In genomic region chr12:32293808-32294419, GRCh38 we compare ENCODE assay signal across 16 cellular contexts.
A peak's percentile ranks its signal among the peaks of the same experiment; 100 is the strongest.
DNase-seq lines count a peak whose midpoint lies in the region; ATAC-seq and TF ChIP-seq lines count a peak whose summit lies in the region.
"Had no signal": no experiment of that assay in that cellular context is flagged by ENCODE, and none has a peak within 500 bp of the region (broad histone marks: within the 10 kb centered on the region; RNA-seq: fewer than 3 reads in every experiment).

No MANE protein-coding gene starts in this region.

- H3K79me1 ChIP-seq in H9 (ENCODE audit: insufficient read depth, low read depth, low read length, poor library complexity, severe bottlenecking), result peaks cover 5% of the 10 kb centered on the region

- H3K4me3 Mint-ChIP-seq in H9, result no peak overlapping the region
- H3K4me3 Mint-ChIP-seq: CD4-positive, CD25-positive, alpha-beta regulatory T cell had no signal

- H2AFZ ChIP-seq in H9 (ENCODE audit: low read length) (no peak overlapping the region), PC-3 (ENCODE audit: low read length) (no peak overlapping the region)

- H3K9ac ChIP-seq in H9 (ENCODE audit: extremely low read depth, insufficient read length, low read length) (no peak overlapping the region), PC-3 (ENCODE audit: low read length) (no peak overlapping the region)

- no peak overlapping the region for H2BK120ac ChIP-seq in H9 (ENCODE audit: low read depth, low read length, poor library complexity, severe bottlenecking)

- H2BK20ac ChIP-seq in H9 (ENCODE audit: low read depth, low read length, poor library complexity, severe bottlenecking), result no peak overlapping the region

- no peaks in the 10 kb centered on the region for H3K23me2 ChIP-seq in H9 (ENCODE audit: insufficient read length, low read depth, low read length, poor library complexity, severe bottlenecking)

- ATAC-seq in PC-3, result no peak

- no peak overlapping the region for H4K91ac ChIP-seq in H9 (ENCODE audit: insufficient read length, low read depth, low read length)

- no peak overlapping the region for H2BK12ac ChIP-seq in H9 (ENCODE audit: insufficient read length, low read depth, low read length)

- H3K4me3 ChIP-seq in PC-3 (ENCODE audit: low read length) (no peak overlapping the region), fibroblast of the aortic adventitia (ENCODE audit: low read depth, low read length) (no peak overlapping the region), breast epithelium (no peak overlapping the region)
- H3K4me3 ChIP-seq: SJSA1 had no signal

- DNase-seq in H9 (no peak), PC-3 (no peak), fibroblast of the aortic adventitia (ENCODE audit: low read depth) (no peak), NCI-H146 treated with DMSO at 0.1 percent for 48 hours (lab: John Stamatoyannopoulos, UW; ENCODE audit: unreplicated experiment) (no peak), cerebellum (ENCODE audit: low spot score) (no peak), breast epithelium (ENCODE audit: low spot score in 2 of 2) (no peak), KBM-7 (no peak)
- DNase-seq: CD4-positive, CD25-positive, alpha-beta regulatory T cell; DMS53; Kasumi-1; NCI-H1105; NCI-H1694 treated with DMSO at 0.1 percent for 48 hours; NCI-H2107; NCI-H446; NCI-H748 treated with DMSO at 0.1 percent for 48 hours had no signal

- H3F3A ChIP-seq in PC-3 (ENCODE audit: low read length, unreplicated experiment), result no peaks in the 10 kb centered on the region

- H3K4me1 ChIP-seq in H9 (ENCODE audit: insufficient read depth, low read length) (peaks cover 6% of the 10 kb centered on the region; the same call in 1 of the 2 replicates), PC-3 (ENCODE audit: insufficient read depth, low read length) (peaks cover 6% of the 10 kb centered on the region), breast epithelium (no peaks in the 10 kb centered on the region)
- H3K4me1 ChIP-seq: SJSA1 had no signal

- peaks cover 0 to 4% of the 10 kb centered on the region in 2 experiments; a peak in 2 of 5 replicates for H3K9me3 Mint-ChIP-seq in H9
- H3K9me3 Mint-ChIP-seq: CD4-positive, CD25-positive, alpha-beta regulatory T cell had no signal

- H3K9me3 ChIP-seq in H9 (ENCODE audit: control insufficient read depth, low read depth, low read length) (no peaks in the 10 kb centered on the region), PC-3 (ENCODE audit: low read length) (no peaks in the 10 kb centered on the region), breast epithelium (no peaks in the 10 kb centered on the region)
- H3K9me3 ChIP-seq: SJSA1 had no signal

- H4K5ac ChIP-seq in H9 (ENCODE audit: insufficient read length, low read depth, low read length), result no peak overlapping the region

- no peak overlapping the region for H2BK5ac ChIP-seq in H9 (ENCODE audit: insufficient read length, low read length)

- intact Hi-C loops in PC-3 (cut with micrococcal nuclease) (no loop called here), breast epithelium (cut with DNase I; ENCODE audit: low total_unique reads) (no loop called here)

- H3K9me2 ChIP-seq in PC-3 (replicated peaks; ENCODE audit: low read length), result no peaks in the 10 kb centered on the region

- H3K4me2 ChIP-seq in H9 (ENCODE audit: insufficient read depth, insufficient read length, low read length) (no peak overlapping the region), PC-3 (ENCODE audit: low read length) (no peak overlapping the region)

- no peak overlapping the region for H3K14ac ChIP-seq in H9 (ENCODE audit: insufficient read depth, low read length)

- H2BK15ac ChIP-seq in H9 (ENCODE audit: low read depth, low read length), result no peak overlapping the region

- POLR2A ChIA-PET in PC-3 (lab: Charles Lee; ENCODE audit: unreplicated experiment), result no interaction called here

- H3K4me1 Mint-ChIP-seq in H9, result peaks cover 13% of the 10 kb centered on the region in 2 experiments

- H3K23ac ChIP-seq in H9 (ENCODE audit: insufficient read length, low read depth, low read length), result no peak overlapping the region

- peaks cover 6 to 34% (median 19%) of the 10 kb centered on the region in 3 experiments; a peak in 5 of 7 replicates for H3K36me3 Mint-ChIP-seq in H9 (ENCODE audit: insufficient read depth in 1 of 3, low read depth in 3 of 3)

- in situ Hi-C loops in KBM-7 (cut with MboI; ENCODE audit: low pct_unique_long_range_greater_than_20kb, low sequenced_read_pairs), result loop anchor here (25.0 kb wide), 1 partner anchor 632 kb away; the partner anchor contains the start of gene ETFBKMT

- no TSS peak for BruUV-seq in PC-3 (replicated peaks; lab: Mats Ljungman, UMichigan)

- WGBS in H9 (ENCODE audit: extremely low coverage, insufficient read length, low lambda C conversion rate), result no CpG with 5 or more reads among the region's 6 CpGs

- H3K27ac Mint-ChIP-seq in H9, result peak overlapping the region in 1 of 3 experiments; percentile 58; a peak in 1 of 7 replicates
- H3K27ac Mint-ChIP-seq: CD4-positive, CD25-positive, alpha-beta regulatory T cell had no signal

- no peak overlapping the region for H3K56ac ChIP-seq in H9 (ENCODE audit: insufficient read length, low read depth, low read length)

- H3K79me2 ChIP-seq in H9 (ENCODE audit: insufficient read depth, low read length) (0 out of 2 replicates have a peak, but pooled peaks cover 1% of the 10 kb centered on the region), PC-3 (ENCODE audit: low read length) (no peaks in the 10 kb centered on the region)

- CTCF ChIA-PET in PC-3 (lab: Charles Lee), result no interaction called here

- no peak overlapping the region for H3K18ac ChIP-seq in H9 (ENCODE audit: insufficient read length, low read depth, low read length)

- no peak overlapping the region for H3K4ac ChIP-seq in H9 (ENCODE audit: low read depth, low read length)

- no peak overlapping the region for H4K8ac ChIP-seq in H9 (replicated peaks; ENCODE audit: insufficient read length, low read depth, low read length)

- no peak overlapping the region for H2AK5ac ChIP-seq in H9 (ENCODE audit: insufficient read length, low read length)

- H3K36me3 ChIP-seq in PC-3 (ENCODE audit: low read depth, low read length), result no peaks in the 10 kb centered on the region
- H3K36me3 ChIP-seq in breast epithelium, result no peaks in the 10 kb centered on the region
- H3K36me3 ChIP-seq: SJSA1 had no signal

- H3K27me3 ChIP-seq in H9 (ENCODE audit: insufficient read depth, low read length), result no peaks in the 10 kb centered on the region
- no peaks in the 10 kb centered on the region for H3K27me3 ChIP-seq in PC-3 (ENCODE audit: low read length)
- H3K27me3 ChIP-seq in breast epithelium, result no peaks in the 10 kb centered on the region
- H3K27me3 ChIP-seq: SJSA1 had no signal

- no peak overlapping the region for H3T11ph ChIP-seq in H9 (ENCODE audit: low read length)

- H3K27ac ChIP-seq in H9 (ENCODE audit: insufficient read length, low read depth, low read length) (no peak overlapping the region), PC-3 (ENCODE audit: low read length) (no peak overlapping the region), breast epithelium (no peak overlapping the region)
- H3K27ac ChIP-seq: SJSA1 had no signal

- no peak for TF ChIP-seq POLR2A in breast epithelium (IDR thresholded peaks at IDR 0.05)

- peak; percentile 45 for TF ChIP-seq CTCF in H9 (conservative IDR thresholded peaks at IDR 0.05)
- TF ChIP-seq CTCF in PC-3 (conservative IDR thresholded peaks at IDR 0.05; ENCODE audit: low read depth, low read length), result peak; percentile 23; the same call in 1 of the 2 replicates
- TF ChIP-seq CTCF in fibroblast of the aortic adventitia (IDR thresholded peaks at IDR 0.05; ENCODE audit: insufficient read depth, low read length), result peak; percentile 15
- TF ChIP-seq CTCF in breast epithelium (IDR thresholded peaks at IDR 0.05), result no peak

- H4K20me1 ChIP-seq in H9 (ENCODE audit: control insufficient read depth, insufficient read depth, insufficient read length) (no peaks in the 10 kb centered on the region), PC-3 (ENCODE audit: low read length) (no peaks in the 10 kb centered on the region)

- H3K27me3 Mint-ChIP-seq in H9 (ENCODE audit: low read depth), result no peaks in the 10 kb centered on the region
- H3K27me3 Mint-ChIP-seq: CD4-positive, CD25-positive, alpha-beta regulatory T cell had no signal

Comparison
In these comparisons a context has a peak if more than half of its experiments do, and no peak if none do; other contexts are left out.
1. CTCF ChIP-seq: peak in H9 (single experiment), PC-3 (single experiment) and fibroblast of the aortic adventitia (single experiment); none in breast epithelium (0 of 3).